Comparison of ENCODE assay signal across 1 cellular context in the genomic region with DNA sequence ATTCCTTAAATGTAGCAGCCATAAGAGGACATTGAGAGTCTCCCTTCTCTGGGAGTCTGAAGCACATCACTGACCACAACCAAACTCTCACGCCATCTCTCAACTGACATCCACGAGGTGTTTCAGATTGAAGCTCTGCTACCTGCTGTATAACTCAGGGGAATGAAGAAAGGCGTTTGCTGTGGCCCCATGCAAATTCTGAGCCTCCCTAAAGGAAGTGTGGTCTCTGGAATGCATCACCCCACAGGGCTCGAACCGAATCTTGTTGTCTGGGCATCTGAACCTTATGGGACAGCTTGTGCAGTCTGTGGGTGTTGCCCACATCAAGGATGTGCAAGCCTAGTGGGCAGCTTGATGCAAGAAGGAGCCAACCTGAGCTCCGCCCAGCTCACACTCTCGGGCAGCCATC.
TF ChIP-seq lines count a peak whose summit lies in the region.

No MANE protein-coding gene starts in this region.

TF ChIP-seq in GM23338, 12 proteins besides CTCF, POLR2A, EP300 and RAD21 (continued from another document):
- TF ChIP-seq, protein P1, sequence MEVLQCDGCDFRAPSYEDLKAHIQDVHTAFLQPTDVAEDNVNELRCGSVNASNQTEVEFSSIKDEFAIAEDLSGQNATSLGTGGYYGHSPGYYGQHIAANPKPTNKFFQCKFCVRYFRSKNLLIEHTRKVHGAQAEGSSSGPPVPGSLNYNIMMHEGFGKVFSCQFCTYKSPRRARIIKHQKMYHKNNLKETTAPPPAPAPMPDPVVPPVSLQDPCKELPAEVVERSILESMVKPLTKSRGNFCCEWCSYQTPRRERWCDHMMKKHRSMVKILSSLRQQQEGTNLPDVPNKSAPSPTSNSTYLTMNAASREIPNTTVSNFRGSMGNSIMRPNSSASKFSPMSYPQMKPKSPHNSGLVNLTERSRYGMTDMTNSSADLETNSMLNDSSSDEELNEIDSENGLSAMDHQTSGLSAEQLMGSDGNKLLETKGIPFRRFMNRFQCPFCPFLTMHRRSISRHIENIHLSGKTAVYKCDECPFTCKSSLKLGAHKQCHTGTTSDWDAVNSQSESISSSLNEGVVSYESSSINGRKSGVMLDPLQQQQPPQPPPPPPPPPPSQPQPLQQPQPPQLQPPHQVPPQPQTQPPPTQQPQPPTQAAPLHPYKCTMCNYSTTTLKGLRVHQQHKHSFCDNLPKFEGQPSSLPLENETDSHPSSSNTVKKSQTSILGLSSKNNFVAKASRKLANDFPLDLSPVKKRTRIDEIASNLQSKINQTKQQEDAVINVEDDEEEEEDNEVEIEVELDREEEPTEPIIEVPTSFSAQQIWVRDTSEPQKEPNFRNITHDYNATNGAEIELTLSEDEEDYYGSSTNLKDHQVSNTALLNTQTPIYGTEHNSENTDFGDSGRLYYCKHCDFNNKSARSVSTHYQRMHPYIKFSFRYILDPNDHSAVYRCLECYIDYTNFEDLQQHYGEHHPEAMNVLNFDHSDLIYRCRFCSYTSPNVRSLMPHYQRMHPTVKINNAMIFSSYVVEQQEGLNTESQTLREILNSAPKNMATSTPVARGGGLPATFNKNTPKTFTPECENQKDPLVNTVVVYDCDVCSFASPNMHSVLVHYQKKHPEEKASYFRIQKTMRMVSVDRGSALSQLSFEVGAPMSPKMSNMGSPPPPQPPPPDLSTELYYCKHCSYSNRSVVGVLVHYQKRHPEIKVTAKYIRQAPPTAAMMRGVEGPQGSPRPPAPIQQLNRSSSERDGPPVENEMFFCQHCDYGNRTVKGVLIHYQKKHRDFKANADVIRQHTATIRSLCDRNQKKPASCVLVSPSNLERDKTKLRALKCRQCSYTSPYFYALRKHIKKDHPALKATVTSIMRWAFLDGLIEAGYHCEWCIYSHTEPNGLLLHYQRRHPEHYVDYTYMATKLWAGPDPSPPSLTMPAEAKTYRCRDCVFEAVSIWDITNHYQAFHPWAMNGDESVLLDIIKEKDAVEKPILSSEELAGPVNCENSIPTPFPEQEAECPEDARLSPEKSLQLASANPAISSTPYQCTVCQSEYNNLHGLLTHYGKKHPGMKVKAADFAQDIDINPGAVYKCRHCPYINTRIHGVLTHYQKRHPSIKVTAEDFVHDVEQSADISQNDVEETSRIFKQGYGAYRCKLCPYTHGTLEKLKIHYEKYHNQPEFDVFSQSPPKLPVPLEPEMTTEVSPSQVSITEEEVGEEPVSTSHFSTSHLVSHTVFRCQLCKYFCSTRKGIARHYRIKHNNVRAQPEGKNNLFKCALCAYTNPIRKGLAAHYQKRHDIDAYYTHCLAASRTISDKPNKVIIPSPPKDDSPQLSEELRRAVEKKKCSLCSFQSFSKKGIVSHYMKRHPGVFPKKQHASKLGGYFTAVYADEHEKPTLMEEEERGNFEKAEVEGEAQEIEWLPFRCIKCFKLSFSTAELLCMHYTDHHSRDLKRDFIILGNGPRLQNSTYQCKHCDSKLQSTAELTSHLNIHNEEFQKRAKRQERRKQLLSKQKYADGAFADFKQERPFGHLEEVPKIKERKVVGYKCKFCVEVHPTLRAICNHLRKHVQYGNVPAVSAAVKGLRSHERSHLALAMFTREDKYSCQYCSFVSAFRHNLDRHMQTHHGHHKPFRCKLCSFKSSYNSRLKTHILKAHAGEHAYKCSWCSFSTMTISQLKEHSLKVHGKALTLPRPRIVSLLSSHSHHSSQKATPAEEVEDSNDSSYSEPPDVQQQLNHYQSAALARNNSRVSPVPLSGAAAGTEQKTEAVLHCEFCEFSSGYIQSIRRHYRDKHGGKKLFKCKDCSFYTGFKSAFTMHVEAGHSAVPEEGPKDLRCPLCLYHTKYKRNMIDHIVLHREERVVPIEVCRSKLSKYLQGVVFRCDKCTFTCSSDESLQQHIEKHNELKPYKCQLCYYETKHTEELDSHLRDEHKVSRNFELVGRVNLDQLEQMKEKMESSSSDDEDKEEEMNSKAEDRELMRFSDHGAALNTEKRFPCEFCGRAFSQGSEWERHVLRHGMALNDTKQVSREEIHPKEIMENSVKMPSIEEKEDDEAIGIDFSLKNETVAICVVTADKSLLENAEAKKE (CRISPR knock-in tag; IDR thresholded peaks at IDR 0.05), result no peak
- TF ChIP-seq ETS1 (IDR thresholded peaks at IDR 0.05) (no peak), POLR2AphosphoS5 (IDR thresholded peaks at IDR 0.05; ENCODE audit: low read depth) (no peak), ZNF114 (CRISPR knock-in tag; IDR thresholded peaks at IDR 0.05) (no peak), EZH2 (IDR thresholded peaks at IDR 0.05; ENCODE audit: low read depth, unreplicated experiment) (no peak)
